ENCODE assay signal across 7 cellular contexts in genomic region chrX:100685997-100686305, GRCh38. TPM values are rescaled to one million over a fixed set of nuclear protein-coding genes. Genes with fewer than 3 reads are reported as not detected.
"Had no signal": no experiment of that assay in that cellular context is flagged by ENCODE, and none has a peak within 500 bp of the region (broad histone marks: within the 10 kb centered on the region; RNA-seq: fewer than 3 reads in every experiment).

No MANE protein-coding gene starts in this region.

- DNase-seq: activated gamma-delta T cell, spleen had no signal

- H3K4me3 ChIP-seq: breast epithelium, heart left ventricle, mucosa of descending colon, spleen had no signal

- H3K9me3 ChIP-seq: breast epithelium, heart left ventricle, mucosa of descending colon, spleen had no signal

- H3K4me1 ChIP-seq: breast epithelium, heart left ventricle had no signal

- H3K27ac ChIP-seq: heart left ventricle, spleen had no signal

- H3K27me3 ChIP-seq: spleen had no signal

- H3K36me3 ChIP-seq: breast epithelium, spleen had no signal

RNA-seq across cellular contexts. Expression of gene SRPX2, which starts 42.0 kb away (rescaled TPM):
- total RNA-seq: activated CD4-positive, alpha-beta memory T cell treated with anti-CD3 and anti-CD28 coated beads for 36 hours; natural killer cell had no signal

RNA-seq across cellular contexts. Expression of gene SYTL4, which starts 46.0 kb away (rescaled TPM):
- total RNA-seq: activated CD4-positive, alpha-beta memory T cell treated with anti-CD3 and anti-CD28 coated beads for 36 hours had no signal

RNA-seq across cellular contexts. Expression of gene TSPAN6, which starts 49.3 kb away (rescaled TPM):
- total RNA-seq: natural killer cell had no signal
